8 cellular contexts compared by ENCODE assay signal in the genomic region with DNA sequence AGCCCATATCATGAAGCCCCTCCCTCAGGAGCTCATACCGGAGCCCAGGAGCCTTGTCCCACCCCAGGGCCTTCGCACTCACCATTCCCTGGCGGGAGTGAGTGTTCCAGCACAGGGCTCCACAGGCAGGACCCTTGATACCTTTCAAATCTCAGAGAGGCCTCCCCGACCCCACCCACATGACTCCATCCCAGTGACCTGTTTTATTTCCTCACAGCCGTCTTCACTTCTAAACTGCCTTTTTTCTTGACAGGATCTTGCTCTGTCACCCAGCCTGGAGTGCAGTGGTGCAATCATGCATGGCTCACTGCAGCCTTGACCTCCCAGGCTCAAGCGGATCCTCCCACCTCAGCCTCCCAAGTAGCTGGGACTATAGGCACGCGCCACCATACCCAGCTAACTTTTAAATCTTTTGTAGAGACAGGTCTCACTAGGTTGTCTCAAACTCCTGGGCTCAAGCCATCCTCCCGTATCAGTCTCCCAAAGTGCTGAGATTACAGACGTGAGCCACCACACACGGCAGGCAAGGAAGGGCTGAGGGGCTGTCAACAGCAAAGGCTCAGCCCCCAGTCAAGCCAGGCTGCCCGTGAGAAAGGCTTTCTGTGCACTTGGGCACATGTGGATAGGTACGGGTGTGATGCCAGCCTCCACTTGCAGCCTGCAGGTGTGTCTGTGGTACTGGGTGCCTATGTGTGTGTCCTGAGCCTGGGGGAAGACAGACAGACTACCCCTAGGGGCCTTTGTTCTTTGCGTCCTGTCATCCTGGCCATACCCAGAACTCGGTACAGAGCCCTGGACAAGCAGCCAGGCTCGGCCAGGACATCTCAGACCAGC. TPM values are rescaled to one million over a fixed set of nuclear protein-coding genes. Genes with fewer than 3 reads are reported as not detected.
A peak's percentile ranks its signal among the peaks of the same experiment; 100 is the strongest.
DNase-seq lines count a peak whose midpoint lies in the region; TF ChIP-seq lines count a peak whose summit lies in the region.

No MANE protein-coding gene starts in this region.

- H3K4me3 ChIP-seq in HEK293 (ENCODE audit: low read depth, low read length), result no peak overlapping the region

- CTCF ChIA-PET in HEK293 (lab: Yijun Ruan, JAX), result interaction anchor here (0.5 to 2.9 kb wide), 32 partner anchors 7 to 1664 kb away, joined by 3 to 48 read pairs (median 5); a partner anchor contains a TSS

- no peaks in the 10 kb centered on the region for H3K9me3 ChIP-seq in HEK293 (ENCODE audit: control insufficient read depth, insufficient read depth, low read depth, low read length)

- no peak overlapping the region for H3K27ac ChIP-seq in HEK293 (ENCODE audit: extremely low read depth, low read depth, low read length)

- H3K4me1 ChIP-seq in HEK293 (ENCODE audit: control insufficient read depth, insufficient read depth, low read length), result no peaks in the 10 kb centered on the region

- peak; percentile 54 for DNase-seq in CD1c-positive myeloid dendritic cell (ENCODE audit: extremely low spot score)
- peak; percentile 73 for DNase-seq in amniotic epithelial cell (ENCODE audit: low read depth)
- peak; percentile 51 for DNase-seq in left kidney (ENCODE audit: low read depth, low spot score)
- DNase-seq in occipital lobe (lab: John Stamatoyannopoulos, UW), result no peak
- DNase-seq in SHP77 treated with DMSO at 0.1 percent for 48 hours (lab: John Stamatoyannopoulos, UW), result no peak
- DNase-seq in NCI-H187 treated with DMSO at 0.1 percent for 48 hours (lab: John Stamatoyannopoulos, UW), result no peak
- DNase-seq in NCI-H187 (lab: John Stamatoyannopoulos, UW), result no peak

- no peak for TF ChIP-seq CTCF in HEK293 (tag by site-specific recombination; IDR thresholded peaks at IDR 0.05)

- peaks cover 9 to 52% of the 10 kb centered on the region in 2 experiments for H3K36me3 ChIP-seq in HEK293 (ENCODE audit: control insufficient read depth in 2 of 2, insufficient read depth in 1 of 2, low read length in 2 of 2)

- POLR2A ChIA-PET in HEK293 (lab: Yijun Ruan, JAX), result interaction anchor here (0.6 to 4.7 kb wide), 39 partner anchors 8 to 335 kb away, joined by 3 to 93 read pairs (median 5); a partner anchor contains a TSS

TF ChIP-seq in HEK293, 187 proteins besides CTCF, POLR2A, EP300 and RAD21:
- TF ChIP-seq ZNF623 (tag by site-specific recombination; IDR thresholded peaks at IDR 0.05) (peak; percentile 65), ZNF555 (tag by site-specific recombination; conservative IDR thresholded peaks at IDR 0.05) (no peak), ZBTB48 (tag by site-specific recombination; IDR thresholded peaks at IDR 0.05) (no peak), SP2 (tag by site-specific recombination; IDR thresholded peaks at IDR 0.05) (peak; percentile 28; the same call in 1 of the 2 replicates), ZNF266 (tag by site-specific recombination; IDR thresholded peaks at IDR 0.05; ENCODE audit: low read depth) (no peak), ZFHX2 (tag by site-specific recombination; conservative IDR thresholded peaks at IDR 0.05) (no peak), ZBTB1 (tag by site-specific recombination; IDR thresholded peaks at IDR 0.05) (no peak), ZEB2 (tag by site-specific recombination; IDR thresholded peaks at IDR 0.05) (no peak), HOXA7 (CRISPR knock-in tag; IDR thresholded peaks at IDR 0.05; ENCODE audit: borderline replicate concordance) (no peak), GLIS1 (tag by site-specific recombination; IDR thresholded peaks at IDR 0.05) (peak; percentile 77), GLIS2 (tag by site-specific recombination; IDR thresholded peaks at IDR 0.05) (peak; percentile 57), ZNF549 (tag by site-specific recombination; IDR thresholded peaks at IDR 0.05) (no peak)
- TF ChIP-seq, protein P1, sequence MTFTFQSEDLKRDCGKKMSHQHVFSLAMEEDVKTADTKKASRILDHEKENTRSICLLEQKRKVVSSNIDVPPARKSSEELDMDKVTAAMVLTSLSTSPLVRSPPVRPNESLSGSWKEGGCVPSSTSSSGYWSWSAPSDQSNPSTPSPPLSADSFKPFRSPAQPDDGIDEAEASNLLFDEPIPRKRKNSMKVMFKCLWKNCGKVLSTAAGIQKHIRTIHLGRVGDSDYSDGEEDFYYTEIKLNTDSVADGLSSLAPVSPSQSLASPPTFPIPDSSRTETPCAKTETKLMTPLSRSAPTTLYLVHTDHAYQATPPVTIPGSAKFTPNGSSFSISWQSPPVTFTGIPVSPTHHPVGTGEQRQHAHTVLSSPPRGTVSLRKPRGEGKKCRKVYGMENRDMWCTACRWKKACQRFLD (tag by site-specific recombination; IDR thresholded peaks at IDR 0.05), result no peak
- TF ChIP-seq, protein P2, sequence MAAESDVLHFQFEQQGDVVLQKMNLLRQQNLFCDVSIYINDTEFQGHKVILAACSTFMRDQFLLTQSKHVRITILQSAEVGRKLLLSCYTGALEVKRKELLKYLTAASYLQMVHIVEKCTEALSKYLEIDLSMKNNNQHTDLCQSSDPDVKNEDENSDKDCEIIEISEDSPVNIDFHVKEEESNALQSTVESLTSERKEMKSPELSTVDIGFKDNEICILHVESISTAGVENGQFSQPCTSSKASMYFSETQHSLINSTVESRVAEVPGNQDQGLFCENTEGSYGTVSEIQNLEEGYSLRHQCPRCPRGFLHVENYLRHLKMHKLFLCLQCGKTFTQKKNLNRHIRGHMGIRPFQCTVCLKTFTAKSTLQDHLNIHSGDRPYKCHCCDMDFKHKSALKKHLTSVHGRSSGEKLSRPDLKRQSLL (tag by site-specific recombination; IDR thresholded peaks at IDR 0.05), result peak; percentile 73; the same call in 1 of the 2 replicates
- TF ChIP-seq, protein P3, sequence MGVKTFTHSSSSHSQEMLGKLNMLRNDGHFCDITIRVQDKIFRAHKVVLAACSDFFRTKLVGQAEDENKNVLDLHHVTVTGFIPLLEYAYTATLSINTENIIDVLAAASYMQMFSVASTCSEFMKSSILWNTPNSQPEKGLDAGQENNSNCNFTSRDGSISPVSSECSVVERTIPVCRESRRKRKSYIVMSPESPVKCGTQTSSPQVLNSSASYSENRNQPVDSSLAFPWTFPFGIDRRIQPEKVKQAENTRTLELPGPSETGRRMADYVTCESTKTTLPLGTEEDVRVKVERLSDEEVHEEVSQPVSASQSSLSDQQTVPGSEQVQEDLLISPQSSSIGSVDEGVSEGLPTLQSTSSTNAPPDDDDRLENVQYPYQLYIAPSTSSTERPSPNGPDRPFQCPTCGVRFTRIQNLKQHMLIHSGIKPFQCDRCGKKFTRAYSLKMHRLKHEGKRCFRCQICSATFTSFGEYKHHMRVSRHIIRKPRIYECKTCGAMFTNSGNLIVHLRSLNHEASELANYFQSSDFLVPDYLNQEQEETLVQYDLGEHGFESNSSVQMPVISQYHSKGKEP (tag by site-specific recombination; IDR thresholded peaks at IDR 0.05), result peak; percentile 61; the same call in 1 of the 2 replicates

RNA-seq across cellular contexts. Expression of a gene that starts 9.3 kb away (rescaled TPM):
- 1,406 TPM for total RNA-seq in occipital lobe

RNA-seq across cellular contexts. Expression of a gene that starts 39.7 kb away (rescaled TPM):
- 63.9 TPM for total RNA-seq in occipital lobe

Comparison
In these comparisons a context has a peak if more than half of its experiments do, and no peak if none do; other contexts are left out.
1. DNase-seq: peak in CD1c-positive myeloid dendritic cell (single experiment), amniotic epithelial cell (single experiment) and left kidney (single experiment); none in occipital lobe (single experiment), SHP77 treated with DMSO at 0.1 percent for 48 hours (single experiment), NCI-H187 treated with DMSO at 0.1 percent for 48 hours (single experiment) and NCI-H187 (0 of 2).